In the genomic region with DNA sequence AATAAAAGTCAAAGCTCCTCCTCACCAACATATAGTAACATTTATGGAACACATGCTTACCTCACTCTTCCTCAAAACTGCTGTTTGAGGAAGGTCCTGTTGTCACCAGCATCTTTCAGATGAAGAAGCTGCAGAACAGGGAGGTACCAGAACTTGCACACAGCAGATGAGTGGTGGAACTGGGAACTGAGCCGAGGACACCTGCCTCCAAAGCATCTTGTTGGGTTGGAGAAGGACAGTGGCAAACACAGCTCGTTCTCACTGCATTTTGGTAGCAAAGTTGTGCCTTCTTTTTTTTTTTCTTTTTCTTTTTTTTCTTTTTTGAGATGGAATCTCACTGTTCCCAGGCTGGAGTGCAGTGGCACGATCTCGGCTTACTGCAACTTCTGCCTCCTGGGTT, we compare ENCODE assay signal across 30 cellular contexts.
"Had no signal": no experiment of that assay in that cellular context is flagged by ENCODE, and none has a peak within 500 bp of the region (broad histone marks: within the 10 kb centered on the region; RNA-seq: fewer than 3 reads in every experiment).

No MANE protein-coding gene starts in this region.

- H3K9me3 ChIP-seq: adrenal gland, body of pancreas, esophagus muscularis mucosa, gastrocnemius medialis had no signal

- H3K4me3 ChIP-seq: adrenal gland, body of pancreas, cardiac muscle cell, esophagus muscularis mucosa, gastrocnemius medialis had no signal

- DNase-seq: activated CD4-positive, alpha-beta memory T cell treated with anti-CD3 and anti-CD28 coated beads for 36 hours; activated CD4-positive, alpha-beta T cell treated with anti-CD3 and anti-CD28 coated beads for 36 hours; activated CD4-positive, alpha-beta T cell treated with anti-CD3 and anti-CD28 coated beads, Interleukin-2, amount 10 ng/mL, durations not matched to agents 24 days and 14 days; activated CD4-positive, CD25-positive, alpha-beta regulatory T cell; activated CD4-positive, CD25-positive, alpha-beta regulatory T cell treated with anti-CD3 and anti-CD28 coated beads, Interleukin-2, amount 50 U/mL, for 72 hours; activated CD8-positive, alpha-beta memory T cell treated with anti-CD3 and anti-CD28 coated beads, Interleukin-2, amount 10 ng/mL, durations not matched to agents 7 days and 5 days; activated CD8-positive, alpha-beta memory T cell treated with anti-CD3 and anti-CD28 coated beads, Interleukin-2, amount 50 U/mL, for 4 hours; activated CD8-positive, alpha-beta T cell treated with anti-CD3 and anti-CD28 coated beads, Interleukin-2, amount 10 ng/mL, durations not matched to agents 7 days and 5 days; activated effector memory CD4-positive, alpha-beta T cell treated with anti-CD3 and anti-CD28 coated beads, Interleukin-2, amount 50 U/mL, for 16 hours; activated naive CD4-positive, alpha-beta T cell treated with anti-CD3 and anti-CD28 coated beads for 36 hours; activated naive CD8-positive, alpha-beta T cell treated with anti-CD3 and anti-CD28 coated beads for 36 hours; activated naive CD8-positive, alpha-beta T cell treated with anti-CD3 and anti-CD28 coated beads, Interleukin-2, amount 50 U/mL, for 24 hours; activated T-cell treated with anti-CD3 and anti-CD28 coated beads, Interleukin-2, amount 50 U/mL, for 1 hour; activated T-cell treated with anti-CD3 and anti-CD28 coated beads, Interleukin-2, amount 50 U/mL, for 48 hours; adrenal gland; amygdala; aorta; body of pancreas; central memory CD4-positive, alpha-beta T cell; cortex of kidney; dermis blood vessel endothelial cell; effector CD4-positive, alpha-beta T cell; effector memory CD8-positive, alpha-beta T cell; erythroblast; foreskin keratinocyte; gastrocnemius medialis; T-helper 2 cell; WERI-Rb-1 had no signal

- H3K36me3 ChIP-seq: adrenal gland, cardiac muscle cell, esophagus muscularis mucosa, gastrocnemius medialis, WERI-Rb-1 had no signal

- H3K27ac ChIP-seq: adrenal gland, body of pancreas, cardiac muscle cell, esophagus muscularis mucosa, foreskin keratinocyte, gastrocnemius medialis, WERI-Rb-1 had no signal

- H3K27me3 ChIP-seq: adrenal gland, body of pancreas, cardiac muscle cell, esophagus muscularis mucosa, foreskin keratinocyte, gastrocnemius medialis had no signal
